Comparison of ENCODE assay signal across 31 cellular contexts in the genomic region with DNA sequence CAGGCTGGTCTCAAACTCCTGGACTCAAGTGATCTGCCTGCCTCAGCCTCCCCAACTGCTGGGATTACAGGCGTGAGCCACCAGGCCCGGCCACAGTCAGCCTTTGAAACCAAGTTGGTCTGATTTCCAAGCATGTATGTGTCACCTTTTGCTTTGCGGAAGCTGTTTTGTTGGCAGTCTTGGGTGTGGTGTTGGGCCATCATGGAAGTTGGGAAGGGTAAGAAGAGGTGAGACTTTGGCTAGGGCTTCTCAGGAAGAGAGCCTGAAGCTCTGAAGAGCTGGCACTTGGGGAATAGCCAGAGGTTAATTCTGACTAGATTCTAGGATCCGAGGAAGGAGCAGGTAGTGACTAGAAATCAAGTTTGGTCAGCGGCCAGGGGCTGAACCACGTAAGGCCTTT. TPM values are rescaled to one million over a fixed set of nuclear protein-coding genes. Genes with fewer than 3 reads are reported as not detected.
"Had no signal": no experiment of that assay in that cellular context is flagged by ENCODE, and none has a peak within 500 bp of the region (broad histone marks: within the 10 kb centered on the region; RNA-seq: fewer than 3 reads in every experiment).

No MANE protein-coding gene starts in this region.

- H3K9me3 ChIP-seq: breast epithelium, heart left ventricle, lower lobe of right lung, neutrophil, ovary, prostate gland, thoracic aorta, upper lobe of left lung had no signal

- H3K4me3 ChIP-seq: breast epithelium, heart left ventricle, lower lobe of right lung, ovary, prostate gland, skin epidermis, thoracic aorta, upper lobe of left lung had no signal

- H3K9me3 Mint-ChIP-seq: activated CD4-positive, alpha-beta memory T cell treated with anti-CD3 and anti-CD28 coated beads, Interleukin-2, amount 10 ng/mL, durations not matched to agents 7 days and 5 days; activated CD4-positive, alpha-beta T cell treated with anti-CD3 and anti-CD28 coated beads, Interleukin-2, amount 10 ng/mL, durations not matched to agents 24 days and 14 days; activated T-cell treated with anti-CD3 and anti-CD28 coated beads, Interleukin-2, amount 50 U/mL, for 24 hours; central memory CD8-positive, alpha-beta T cell; dendritic cell treated with granulocyte-macrophage colony-stimulating factor and Interleukin-4, amounts not matched to agents 40 ng/mL and 50 ng/mL, for 4 days; natural killer cell; stimulated activated effector memory CD8-positive, alpha-beta T cell treated with anti-CD3 and anti-CD28 coated beads, Interleukin-12 subunit alpha, Interleukin-12 subunit beta, amount 100 ng/mL, for 72 hours; stimulated activated naive CD8-positive, alpha-beta T cell treated with anti-CD3 and anti-CD28 coated beads, Interleukin-15, Interleukin-2, amounts not matched to agents 100 ng/mL and 50 ng/mL, for 24 hours had no signal

- H3K36me3 Mint-ChIP-seq: natural killer cell had no signal

- H3K27ac Mint-ChIP-seq: activated CD4-positive, alpha-beta memory T cell treated with anti-CD3 and anti-CD28 coated beads, Interleukin-2, amount 10 ng/mL, durations not matched to agents 7 days and 5 days; activated CD4-positive, alpha-beta T cell treated with anti-CD3 and anti-CD28 coated beads, Interleukin-2, amount 10 ng/mL, durations not matched to agents 24 days and 14 days; activated T-cell treated with anti-CD3 and anti-CD28 coated beads, Interleukin-2, amount 50 U/mL, for 24 hours; dendritic cell treated with granulocyte-macrophage colony-stimulating factor and Interleukin-4, amounts not matched to agents 40 ng/mL and 50 ng/mL, for 4 days; natural killer cell; stimulated activated effector memory CD8-positive, alpha-beta T cell treated with anti-CD3 and anti-CD28 coated beads, Interleukin-12 subunit alpha, Interleukin-12 subunit beta, amount 100 ng/mL, for 72 hours; stimulated activated naive CD8-positive, alpha-beta T cell treated with anti-CD3 and anti-CD28 coated beads, Interleukin-15, Interleukin-2, amounts not matched to agents 100 ng/mL and 50 ng/mL, for 24 hours had no signal

- H3K27me3 ChIP-seq: breast epithelium, foreskin keratinocyte, ovary, upper lobe of left lung had no signal

- DNase-seq: activated CD4-positive, alpha-beta memory T cell treated with anti-CD3 and anti-CD28 coated beads, Interleukin-2, amount 10 ng/mL, durations not matched to agents 7 days and 5 days; activated CD4-positive, alpha-beta T cell treated with anti-CD3 and anti-CD28 coated beads, Interleukin-2, amount 10 ng/mL, durations not matched to agents 24 days and 14 days; activated CD8-positive, alpha-beta memory T cell treated with anti-CD3 and anti-CD28 coated beads, Interleukin-2, amount 50 U/mL, for 48 hours; activated gamma-delta T cell treated with Interleukin-2 at 50 U/mL for 16 hours; activated naive CD4-positive, alpha-beta T cell treated with anti-CD3 and anti-CD28 coated beads, Interleukin-2, amount 50 U/mL, for 16 hours; activated T-cell treated with anti-CD3 and anti-CD28 coated beads, Interleukin-2, amount 50 U/mL, for 24 hours; amygdala; erythroblast; heart left ventricle; hypothalamus; kidney glomerular epithelial cell; lower lobe of right lung; natural killer cell; ovary; retina; stimulated activated CD4-positive, alpha-beta T cell treated with anti-CD3 and anti-CD28 coated beads, Interleukin-12 subunit alpha, Interleukin-12 subunit beta, amount 100 ng/mL, for 4 hours; stimulated activated CD4-positive, alpha-beta T cell treated with anti-CD3 and anti-CD28 coated beads, Interleukin-4, amount 100 ng/mL, for 1 hour; T-helper 1 cell; upper lobe of left lung had no signal

- H3K36me3 ChIP-seq: breast epithelium, heart left ventricle, lower lobe of right lung, neutrophil, ovary, prostate gland, thoracic aorta had no signal

- H3K27me3 Mint-ChIP-seq: activated CD4-positive, alpha-beta memory T cell treated with anti-CD3 and anti-CD28 coated beads, Interleukin-2, amount 10 ng/mL, durations not matched to agents 7 days and 5 days; activated CD4-positive, alpha-beta T cell treated with anti-CD3 and anti-CD28 coated beads, Interleukin-2, amount 10 ng/mL, durations not matched to agents 24 days and 14 days; central memory CD8-positive, alpha-beta T cell had no signal

- H3K4me1 ChIP-seq: breast epithelium, prostate gland had no signal

- H3K27ac ChIP-seq: foreskin keratinocyte, heart left ventricle, lower lobe of right lung, neutrophil, ovary, prostate gland, thoracic aorta, upper lobe of left lung had no signal

- H3K4me3 Mint-ChIP-seq: activated CD4-positive, alpha-beta memory T cell treated with anti-CD3 and anti-CD28 coated beads, Interleukin-2, amount 10 ng/mL, durations not matched to agents 7 days and 5 days; activated CD4-positive, alpha-beta T cell treated with anti-CD3 and anti-CD28 coated beads, Interleukin-2, amount 10 ng/mL, durations not matched to agents 24 days and 14 days; activated T-cell treated with anti-CD3 and anti-CD28 coated beads, Interleukin-2, amount 50 U/mL, for 24 hours; central memory CD8-positive, alpha-beta T cell; dendritic cell treated with granulocyte-macrophage colony-stimulating factor and Interleukin-4, amounts not matched to agents 40 ng/mL and 50 ng/mL, for 4 days; natural killer cell; stimulated activated effector memory CD8-positive, alpha-beta T cell treated with anti-CD3 and anti-CD28 coated beads, Interleukin-12 subunit alpha, Interleukin-12 subunit beta, amount 100 ng/mL, for 72 hours; stimulated activated naive CD8-positive, alpha-beta T cell treated with anti-CD3 and anti-CD28 coated beads, Interleukin-15, Interleukin-2, amounts not matched to agents 100 ng/mL and 50 ng/mL, for 24 hours had no signal

- H3K4me1 Mint-ChIP-seq: central memory CD8-positive, alpha-beta T cell had no signal

RNA-seq across cellular contexts. Expression of gene RSPH6A, which starts 2.8 kb away (rescaled TPM):
- total RNA-seq: foreskin keratinocyte, heart left ventricle, left lobe of liver, subcutaneous adipose tissue, thoracic aorta had no signal
- polyA plus RNA-seq: heart left ventricle, ovary had no signal
